8 cellular contexts compared by ENCODE assay signal in genomic region chr11:77589521-77590193, GRCh38. TPM values are rescaled to one million over a fixed set of nuclear protein-coding genes. Genes with fewer than 3 reads are reported as not detected.
DNase-seq lines count a peak whose midpoint lies in the region; ATAC-seq and TF ChIP-seq lines count a peak whose summit lies in the region.

AQP11 (plus strand) TSS chr11:77589953; CDS start chr11:77589993, 40 bp downstream.

- no peak within 1 kb of the TSS; the same call in 1 of the 2 replicates for H3K27ac Mint-ChIP-seq in GM23338
- peak within 1 kb of the TSS; percentile 58 for H3K27ac Mint-ChIP-seq in activated naive CD4-positive, alpha-beta T cell treated with anti-CD3 and anti-CD28 coated beads, Interleukin-2, amount 10 ng/mL, durations not matched to agents 7 days and 5 days

- H3K36me3 ChIP-seq in GM23338 (ENCODE audit: insufficient read depth) = no peaks in the 10 kb centered on the region

- H3K36me3 Mint-ChIP-seq in GM23338 (ENCODE audit: low read depth) = peaks cover 17% of the 10 kb centered on the region
- H3K36me3 Mint-ChIP-seq in activated naive CD4-positive, alpha-beta T cell treated with anti-CD3 and anti-CD28 coated beads, Interleukin-2, amount 10 ng/mL, durations not matched to agents 7 days and 5 days = no peaks in the 10 kb centered on the region

- H3K27ac ChIP-seq in GM23338 (ENCODE audit: low read depth) (peak within 1 kb of the TSS; percentile 76; the same call in 1 of the 2 replicates), temporal lobe (ENCODE audit: low read depth, low read length) (peak within 1 kb of the TSS; percentile 56)

- TF ChIP-seq CTCF in GM23338 (conservative IDR thresholded peaks at IDR 0.05; ENCODE audit: low read depth in 2 of 2) = no peak

- no peaks in the 10 kb centered on the region for H4K20me1 ChIP-seq in GM23338 (replicated peaks; ENCODE audit: insufficient read depth)

- H3F3A ChIP-seq in GM23338 (replicated peaks; ENCODE audit: low read depth) = peaks cover 14% of the 10 kb centered on the region; the same call in 1 of the 2 replicates

- H3K27me3 ChIP-seq in GM23338 (ENCODE audit: insufficient read depth) = peaks cover 20% of the 10 kb centered on the region

- H3K9me3 Mint-ChIP-seq in GM23338 = peaks cover 18% of the 10 kb centered on the region
- H3K9me3 Mint-ChIP-seq in activated naive CD4-positive, alpha-beta T cell treated with anti-CD3 and anti-CD28 coated beads, Interleukin-2, amount 10 ng/mL, durations not matched to agents 7 days and 5 days = no peaks in the 10 kb centered on the region

- peaks cover 23% of the 10 kb centered on the region for H3K27me3 Mint-ChIP-seq in GM23338 (ENCODE audit: insufficient read depth, low read depth, poor library complexity)
- peaks cover 21% of the 10 kb centered on the region for H3K27me3 Mint-ChIP-seq in activated naive CD4-positive, alpha-beta T cell treated with anti-CD3 and anti-CD28 coated beads, Interleukin-2, amount 10 ng/mL, durations not matched to agents 7 days and 5 days

- peak; percentile 86 for DNase-seq in EL
- DNase-seq in GM23338 (ENCODE audit: low spot score) = peak; percentile 93
- peak; percentile 72 to 75 for DNase-seq in Kasumi-1 (lab: John Stamatoyannopoulos, UW)
- DNase-seq in activated naive CD4-positive, alpha-beta T cell treated with anti-CD3 and anti-CD28 coated beads, Interleukin-2, amount 10 ng/mL, durations not matched to agents 7 days and 5 days = peak; percentile 68
- DNase-seq in globus pallidus (ENCODE audit: low spot score) = peak; percentile 83
- peak; percentile 41 for DNase-seq in non-pigmented ciliary epithelial cell (ENCODE audit: low read depth)

- TF ChIP-seq POLR2A in Raji (IDR thresholded peaks at IDR 0.05; ENCODE audit: insufficient read depth, low read depth, low read length) = peak; percentile 61

- H3K4me3 ChIP-seq in GM23338 = peak within 1 kb of the TSS; percentile 88

- CTCF ChIA-PET in activated naive CD4-positive, alpha-beta T cell treated with anti-CD3 and anti-CD28 coated beads, Interleukin-2, amount 10 ng/mL, durations not matched to agents 7 days and 5 days (lab: Charles Lee) = interaction anchor here (0.7 to 1.2 kb wide), 2 partner anchors 30 to 143 kb away, joined by 3 read pairs; no protein-coding TSS in a partner anchor

- H3K4me1 Mint-ChIP-seq in GM23338 = peaks cover 8% of the 10 kb centered on the region
- H3K4me1 Mint-ChIP-seq in activated naive CD4-positive, alpha-beta T cell treated with anti-CD3 and anti-CD28 coated beads, Interleukin-2, amount 10 ng/mL, durations not matched to agents 7 days and 5 days = peaks cover 17% of the 10 kb centered on the region

- no peaks in the 10 kb centered on the region for H3K9me2 ChIP-seq in GM23338 (ENCODE audit: insufficient read depth)

- no peaks in the 10 kb centered on the region for H3K79me2 ChIP-seq in GM23338 (replicated peaks; ENCODE audit: insufficient read depth)

- peak within 1 kb of the TSS; percentile 99 for H3K4me2 ChIP-seq in GM23338

- H3K4me1 ChIP-seq in GM23338 (ENCODE audit: insufficient read depth) = peaks cover 12% of the 10 kb centered on the region; the same call in 1 of the 2 replicates

- peak within 1 kb of the TSS; percentile 100 for H2AFZ ChIP-seq in GM23338

- ATAC-seq in GM23338 = peak; percentile 94

- peak within 1 kb of the TSS; percentile 86 for H3K4me3 Mint-ChIP-seq in GM23338
- peak within 1 kb of the TSS; percentile 84 for H3K4me3 Mint-ChIP-seq in activated naive CD4-positive, alpha-beta T cell treated with anti-CD3 and anti-CD28 coated beads, Interleukin-2, amount 10 ng/mL, durations not matched to agents 7 days and 5 days

TF ChIP-seq in GM23338, 12 proteins besides CTCF, POLR2A, EP300 and RAD21 (continues in another document):
- TF ChIP-seq REST (IDR thresholded peaks at IDR 0.05; ENCODE audit: unreplicated experiment) = no peak
- peak; percentile 67; the same call in 1 of the 2 replicates for TF ChIP-seq CREB1 (CRISPR knock-in tag; IDR thresholded peaks at IDR 0.05; ENCODE audit: low read depth)
- TF ChIP-seq JUNB (IDR thresholded peaks at IDR 0.05; ENCODE audit: unreplicated experiment) = no peak
- TF ChIP-seq ZNF462 (CRISPR knock-in tag; IDR thresholded peaks at IDR 0.05) = no peak
- TF ChIP-seq NANOG (IDR thresholded peaks at IDR 0.05; ENCODE audit: borderline replicate concordance) = no peak
- no peak for TF ChIP-seq EZH2phosphoT487 (IDR thresholded peaks at IDR 0.05; ENCODE audit: unreplicated experiment)

RNA-seq across cellular contexts. Expression of gene AQP11, which starts in this region (rescaled TPM):
- 1.7 and 1.8 TPM in 2 replicates for total RNA-seq in GM23338 (2014; rRNA removed; shearing (Covaris generic))
- polyA plus RNA-seq in GM23338 (2016; fragmentation: Nextera tagmentation; extraction: Ambion mirVana) = 3.4 and 4.1 TPM in 2 replicates
- 4.7 TPM for total RNA-seq in temporal lobe

Comparison
In these comparisons a context has a peak if more than half of its experiments do, and no peak if none do; other contexts are left out.
1. Peak in every context shown above with its lines: DNase-seq, ATAC-seq, H3K4me3 ChIP-seq and H3K27ac ChIP-seq.
2. DNase-seq: peak in every context shown above with its lines; median percentile 93 in GM23338; 86 in EL; 83 in globus pallidus; 74 in Kasumi-1; 68 in activated naive CD4-positive, alpha-beta T cell treated with anti-CD3 and anti-CD28 coated beads, Interleukin-2, amount 10 ng/mL, durations not matched to agents 7 days and 5 days; 41 in non-pigmented ciliary epithelial cell.